Comparison of ENCODE assay signal across 8 cellular contexts in genomic region chr19:46712768-46713338, GRCh38. TPM values are rescaled to one million over a fixed set of nuclear protein-coding genes. Genes with fewer than 3 reads are reported as not detected.
DNase-seq lines count a peak whose midpoint lies in the region; ATAC-seq and TF ChIP-seq lines count a peak whose summit lies in the region.
"Not testable (repeated sequence)": the region's sequence is repeated elsewhere in the genome, so short reads cannot be mapped to it uniquely, and the experiment has no call there.

No MANE protein-coding gene starts in this region.

- H3K9ac ChIP-seq in Karpas-422 (ENCODE audit: low read length), result not testable (repeated sequence)

- CTCF ChIA-PET in CD8-positive, alpha-beta T cell (lab: Charles Lee), result interaction anchor here (1.0 to 7.8 kb wide), 5 partner anchors 8 to 128 kb away, joined by 3 to 79 read pairs (median 7); no protein-coding TSS in a partner anchor

- peaks cover 33% of the 10 kb centered on the region for H3K79me2 ChIP-seq in Karpas-422 (ENCODE audit: low read length)

- H3K27ac Mint-ChIP-seq in CD8-positive, alpha-beta T cell, result peak overlapping the region; percentile 99
- H3K27ac Mint-ChIP-seq in T-helper 17 cell, result peak overlapping the region; percentile 94
- H3K27ac Mint-ChIP-seq in brain, result peak overlapping the region in 4 of 5 experiments; percentile 8 to 91 (median 53)
- H3K27ac Mint-ChIP-seq in nephron progenitor cell, result not testable (repeated sequence)
- H3K27ac Mint-ChIP-seq in type B pancreatic cell, result peak overlapping the region; percentile 64

- TF ChIP-seq CTCF in CD8-positive, alpha-beta T cell (IDR thresholded peaks at IDR 0.05); brain (conservative IDR thresholded peaks at IDR 0.05); left ventricle myocardium inferior (IDR thresholded peaks at IDR 0.05; ENCODE audit: borderline replicate concordance); nephron progenitor cell (IDR thresholded peaks at IDR 0.05); type B pancreatic cell (conservative IDR thresholded peaks at IDR 0.05): not testable (repeated sequence)

- not testable (repeated sequence) for H4K20me1 ChIP-seq in Karpas-422 (ENCODE audit: insufficient read depth, low read depth, low read length)

- POLR2A ChIA-PET in CD8-positive, alpha-beta T cell (lab: Charles Lee), result interaction anchor here (0.8 to 3.7 kb wide), 5 partner anchors 8 to 17 kb away, joined by 3 to 28 read pairs (median 5); no protein-coding TSS in a partner anchor

- H3K9me3 Mint-ChIP-seq in CD8-positive, alpha-beta T cell; activated T-cell treated with anti-CD3 and anti-CD28 coated beads, Interleukin-2, amount 50 U/mL, for 4 hours; brain; nephron progenitor cell; type B pancreatic cell: not testable (repeated sequence)

- peaks cover 24% of the 10 kb centered on the region for H3K4me1 ChIP-seq in CD8-positive, alpha-beta T cell (ENCODE audit: insufficient read depth, low read length)
- H3K4me1 ChIP-seq in Karpas-422 (ENCODE audit: low read length), result peaks cover 29% of the 10 kb centered on the region
- H3K4me1 ChIP-seq in left ventricle myocardium inferior, result peaks cover 51% of the 10 kb centered on the region

- not testable (repeated sequence) for H3K9me3 ChIP-seq in CD8-positive, alpha-beta T cell (ENCODE audit: low read length); Karpas-422 (ENCODE audit: low read length); T-helper 17 cell (ENCODE audit: control insufficient read depth, low read length, poor library complexity, severe bottlenecking); left ventricle myocardium inferior (replicated peaks)

- not testable (repeated sequence) for H3K9me2 ChIP-seq in Karpas-422 (replicated peaks; ENCODE audit: insufficient read depth, low read length)

- not testable (repeated sequence) for H3K4me2 ChIP-seq in Karpas-422 (ENCODE audit: low read depth, low read length, poor library complexity, severe bottlenecking)

- intact Hi-C loops in CD8-positive, alpha-beta T cell (cut with DNase I, micrococcal nuclease), result loop anchor here in 1 of 2 experiments (5.0 kb wide), 1 partner anchor 399 kb away; the partner anchor contains the start of gene ZC3H4
- intact Hi-C loops in left ventricle myocardium inferior (cut with micrococcal nuclease), result not testable (repeated sequence)

- H2AFZ ChIP-seq in Karpas-422 (ENCODE audit: low read length), result not testable (repeated sequence)

- peaks cover 46% of the 10 kb centered on the region for H3K36me3 Mint-ChIP-seq in CD8-positive, alpha-beta T cell
- H3K36me3 Mint-ChIP-seq in T-helper 17 cell (ENCODE audit: low read depth); activated T-cell treated with anti-CD3 and anti-CD28 coated beads, Interleukin-2, amount 50 U/mL, for 4 hours (ENCODE audit: insufficient read depth); type B pancreatic cell: not testable (repeated sequence)
- H3K36me3 Mint-ChIP-seq in brain (peaks cover 19% of the 10 kb centered on the region), nephron progenitor cell (ENCODE audit: low read depth) (peaks cover 27% of the 10 kb centered on the region)

- not testable (repeated sequence) for H3K4me3 ChIP-seq in CD8-positive, alpha-beta T cell (ENCODE audit: low read depth, low read length); Karpas-422 (ENCODE audit: low read length)
- H3K4me3 ChIP-seq in left ventricle myocardium inferior, result peak overlapping the region; percentile 87

- H3K27me3 Mint-ChIP-seq in CD8-positive, alpha-beta T cell (ENCODE audit: low read depth); T-helper 17 cell; activated T-cell treated with anti-CD3 and anti-CD28 coated beads, Interleukin-2, amount 50 U/mL, for 4 hours (ENCODE audit: low read depth); nephron progenitor cell (ENCODE audit: low read depth, poor library complexity); type B pancreatic cell: not testable (repeated sequence)
- peaks cover 11% of the 10 kb centered on the region for H3K27me3 Mint-ChIP-seq in brain

- H3K4me1 Mint-ChIP-seq in CD8-positive, alpha-beta T cell (ENCODE audit: low read depth), result peaks cover 30% of the 10 kb centered on the region
- peaks cover 26% of the 10 kb centered on the region for H3K4me1 Mint-ChIP-seq in T-helper 17 cell
- H3K4me1 Mint-ChIP-seq in activated T-cell treated with anti-CD3 and anti-CD28 coated beads, Interleukin-2, amount 50 U/mL, for 4 hours (ENCODE audit: low read depth), result peaks cover 23% of the 10 kb centered on the region
- H3K4me1 Mint-ChIP-seq in brain, result peaks cover 31% of the 10 kb centered on the region
- peaks cover 35% of the 10 kb centered on the region for H3K4me1 Mint-ChIP-seq in nephron progenitor cell
- H3K4me1 Mint-ChIP-seq in type B pancreatic cell (ENCODE audit: unreplicated experiment), result peaks cover 13% of the 10 kb centered on the region

- not testable (repeated sequence) for DNase-seq in CD8-positive, alpha-beta T cell; Karpas-422; T-helper 17 cell; activated T-cell treated with anti-CD3 and anti-CD28 coated beads, Interleukin-2, amount 50 U/mL, for 4 hours; left ventricle myocardium inferior; nephron progenitor cell; type B pancreatic cell (ENCODE audit: extremely low spot score, unreplicated experiment)

- H3K36me3 ChIP-seq in CD8-positive, alpha-beta T cell (ENCODE audit: insufficient read depth, low read length), result peaks cover 17% of the 10 kb centered on the region
- H3K36me3 ChIP-seq in Karpas-422 (ENCODE audit: insufficient read depth, low read length), result not testable (repeated sequence)
- H3K36me3 ChIP-seq in left ventricle myocardium inferior, result peaks cover 32% of the 10 kb centered on the region

- not testable (repeated sequence) for ATAC-seq in CD8-positive, alpha-beta T cell; T-helper 17 cell; activated T-cell treated with anti-CD3 and anti-CD28 coated beads, Interleukin-2, amount 50 U/mL, for 4 hours

- H3K4me3 Mint-ChIP-seq in CD8-positive, alpha-beta T cell, result peak overlapping the region; percentile 50
- H3K4me3 Mint-ChIP-seq in T-helper 17 cell (peak overlapping the region; percentile 97), brain (peak overlapping the region in 4 of 5 experiments; percentile 35 to 97 (median 96)), nephron progenitor cell (peak overlapping the region; percentile 98), type B pancreatic cell (peak overlapping the region; percentile 49)
- H3K4me3 Mint-ChIP-seq in activated T-cell treated with anti-CD3 and anti-CD28 coated beads, Interleukin-2, amount 50 U/mL, for 4 hours, result peak overlapping the region; percentile 92

- not testable (repeated sequence) for H3K27me3 ChIP-seq in CD8-positive, alpha-beta T cell (ENCODE audit: insufficient read depth, low read length); Karpas-422 (ENCODE audit: low read length); left ventricle myocardium inferior (ENCODE audit: low read depth)

- H3K27ac ChIP-seq in CD8-positive, alpha-beta T cell (ENCODE audit: low read depth, low read length), result not testable (repeated sequence)
- H3K27ac ChIP-seq in Karpas-422 (ENCODE audit: low read length) (0 out of 2 replicates have a peak overlapping the region, but pooled peaks have one; percentile 84), left ventricle myocardium inferior (replicated peaks) (peak overlapping the region; percentile 90)

RNA-seq across cellular contexts. Expression of gene PRKD2, which starts 4.1 kb away (rescaled TPM):
- total RNA-seq in CD8-positive, alpha-beta T cell, result 10 to 100 TPM; 81.1 to 89.7 TPM
- 20.0 and 34.6 TPM in 2 replicates for total RNA-seq in Karpas-422 (2014; rRNA removed; shearing (Covaris generic); ENCODE audit: low replicate concordance)
- total RNA-seq in T-helper 17 cell (100 to 1,000 TPM; 112 to 122 TPM), left ventricle myocardium inferior (7.9 TPM), type B pancreatic cell (ENCODE audit: low replicate concordance) (56.8 and 70.8 TPM in 2 replicates)
- total RNA-seq in activated T-cell treated with anti-CD3 and anti-CD28 coated beads, Interleukin-2, amount 50 U/mL, for 4 hours, result 10 to 100 TPM; 45.3 to 59.8 (median 58.1) TPM
- polyA plus RNA-seq in brain (ENCODE audit: insufficient read depth, low read depth, low replicate concordance), result 42.0 TPM

RNA-seq across cellular contexts. Expression of gene FKRP, which starts 33.0 kb away (rescaled TPM):
- total RNA-seq in CD8-positive, alpha-beta T cell, result 10 to 100 TPM; 23.2 to 25.4 TPM
- 14.6 and 18.4 TPM in 2 replicates for total RNA-seq in Karpas-422 (2014; rRNA removed; shearing (Covaris generic); ENCODE audit: low replicate concordance)
- total RNA-seq in T-helper 17 cell, result 10 to 100 TPM; 22.5 to 23.3 TPM
- total RNA-seq in activated T-cell treated with anti-CD3 and anti-CD28 coated beads, Interleukin-2, amount 50 U/mL, for 4 hours, result 10 to 100 TPM; 26.0 to 31.2 (median 28.9) TPM
- 9.0 TPM for polyA plus RNA-seq in brain (ENCODE audit: insufficient read depth, low read depth, low replicate concordance)
- total RNA-seq in left ventricle myocardium inferior, result 15.6 TPM
- total RNA-seq in type B pancreatic cell (ENCODE audit: low replicate concordance), result 24.2 and 38.4 TPM in 2 replicates

RNA-seq across cellular contexts. Expression of gene STRN4, which starts 33.4 kb away (rescaled TPM):
- 100 to 1,000 TPM; 120 to 126 TPM for total RNA-seq in CD8-positive, alpha-beta T cell
- total RNA-seq in Karpas-422 (2014; rRNA removed; shearing (Covaris generic); ENCODE audit: low replicate concordance), result 37.5 and 55.2 TPM in 2 replicates
- total RNA-seq in T-helper 17 cell (100 to 1,000 TPM; 108 to 145 TPM), left ventricle myocardium inferior (52.7 TPM), type B pancreatic cell (ENCODE audit: low replicate concordance) (83.4 and 105 TPM in 2 replicates)
- total RNA-seq in activated T-cell treated with anti-CD3 and anti-CD28 coated beads, Interleukin-2, amount 50 U/mL, for 4 hours, result 10 to 100 TPM; 91.3 to 98.0 (median 96.7) TPM
- polyA plus RNA-seq in brain (ENCODE audit: insufficient read depth, low read depth, low replicate concordance), result 104 TPM

RNA-seq across cellular contexts. Expression of gene DACT3, which starts 51.9 kb away (rescaled TPM):
- total RNA-seq in CD8-positive, alpha-beta T cell, result not detected
- 0.14 and 0.19 TPM in 2 replicates for total RNA-seq in Karpas-422 (2014; rRNA removed; shearing (Covaris generic); ENCODE audit: low replicate concordance)
- total RNA-seq in T-helper 17 cell (not detected), left ventricle myocardium inferior (18.3 TPM), type B pancreatic cell (ENCODE audit: low replicate concordance) (1.3 and 24.5 TPM in 2 replicates)
- under 1 TPM; 0.50 to 0.71 (median 0.63) TPM for total RNA-seq in activated T-cell treated with anti-CD3 and anti-CD28 coated beads, Interleukin-2, amount 50 U/mL, for 4 hours
- 27.4 TPM for polyA plus RNA-seq in brain (ENCODE audit: insufficient read depth, low read depth, low replicate concordance)
